ENCODE assay signal across 14 cellular contexts in the genomic region with DNA sequence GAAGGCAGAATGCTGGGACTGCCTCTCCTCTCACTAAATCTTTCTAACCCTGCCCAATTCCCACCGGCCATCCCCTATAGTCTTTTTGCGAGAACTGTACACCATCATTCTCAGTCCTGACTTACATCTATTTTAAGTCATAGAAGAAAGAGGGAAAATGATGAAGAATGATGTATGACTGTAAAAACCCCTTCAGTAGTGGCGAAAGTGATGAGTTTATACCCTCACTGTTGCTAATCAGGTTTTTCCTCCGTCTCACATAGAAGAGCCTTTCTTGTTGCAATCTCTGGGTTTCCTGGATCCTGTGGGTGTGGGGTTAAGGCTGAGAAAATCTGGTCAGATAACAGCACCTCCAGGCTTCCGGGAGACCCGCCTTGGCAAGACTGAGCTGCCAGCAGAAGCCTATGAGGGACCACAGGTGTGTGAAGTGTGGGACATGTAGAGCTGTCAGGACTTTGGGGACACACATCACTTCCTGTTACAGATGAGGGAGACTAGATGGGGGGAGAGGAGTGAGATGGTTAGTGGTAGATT.
DNase-seq lines count a peak whose midpoint lies in the region; ATAC-seq lines count a peak whose summit lies in the region.
"Had no signal": no experiment of that assay in that cellular context is flagged by ENCODE, and none has a peak within 500 bp of the region (broad histone marks: within the 10 kb centered on the region; RNA-seq: fewer than 3 reads in every experiment).

No MANE protein-coding gene starts in this region.

- peak; percentile 57 for ATAC-seq in activated CD8-positive, alpha-beta memory T cell treated with anti-CD3 and anti-CD28 coated beads, Interleukin-2, amount 10 ng/mL, durations not matched to agents 7 days and 5 days
- ATAC-seq in GM18909 (IDR thresholded peaks at IDR 0.05; ENCODE audit: poor library complexity, unreplicated experiment) (peak; percentile 55), HG03045 (IDR thresholded peaks at IDR 0.05; ENCODE audit: unreplicated experiment) (no peak)
- peak; percentile 36 for ATAC-seq in activated CD8-positive, alpha-beta T cell treated with anti-CD3 and anti-CD28 coated beads, Interleukin-2, amount 10 ng/mL, durations not matched to agents 7 days and 5 days
- ATAC-seq: esophagus mucosa, WTC11 had no signal

- peak; percentile 41 for DNase-seq in activated CD8-positive, alpha-beta memory T cell treated with anti-CD3 and anti-CD28 coated beads, Interleukin-2, amount 10 ng/mL, durations not matched to agents 7 days and 5 days
- no peak for DNase-seq in activated CD8-positive, alpha-beta memory T cell treated with anti-CD3 and anti-CD28 coated beads, Interleukin-2, amount 50 U/mL, for 4 hours
- DNase-seq in activated CD8-positive, alpha-beta T cell treated with anti-CD3 and anti-CD28 coated beads, Interleukin-2, amount 10 ng/mL, durations not matched to agents 7 days and 5 days: peak; percentile 26
- DNase-seq in stimulated activated CD8-positive, alpha-beta memory T cell treated with anti-CD3 and anti-CD28 coated beads, Interleukin-12 subunit alpha, Interleukin-12 subunit beta, amount 100 ng/mL, for 24 hours (ENCODE audit: extremely low read depth): peak; percentile 3
- no peak for DNase-seq in KG1 (lab: John Stamatoyannopoulos, UW)
- no peak for DNase-seq in putamen (ENCODE audit: low spot score)
- DNase-seq: activated naive CD4-positive, alpha-beta T cell treated with anti-CD3 and anti-CD28 coated beads, Interleukin-2, amount 10 ng/mL, durations not matched to agents 7 days and 5 days; NCI-H2227 treated with DMSO at 0.1 percent for 48 hours; OCI-M1 had no signal

- H3K27ac Mint-ChIP-seq in activated CD8-positive, alpha-beta memory T cell treated with anti-CD3 and anti-CD28 coated beads, Interleukin-2, amount 10 ng/mL, durations not matched to agents 7 days and 5 days: no peak overlapping the region
- H3K27ac Mint-ChIP-seq in activated CD8-positive, alpha-beta T cell treated with anti-CD3 and anti-CD28 coated beads, Interleukin-2, amount 10 ng/mL, durations not matched to agents 7 days and 5 days: no peak overlapping the region
- H3K27ac Mint-ChIP-seq: activated naive CD4-positive, alpha-beta T cell treated with anti-CD3 and anti-CD28 coated beads, Interleukin-2, amount 10 ng/mL, durations not matched to agents 7 days and 5 days; neural progenitor cell; WTC11 had no signal

- no peaks in the 10 kb centered on the region for H3K36me3 Mint-ChIP-seq in activated CD8-positive, alpha-beta memory T cell treated with anti-CD3 and anti-CD28 coated beads, Interleukin-2, amount 10 ng/mL, durations not matched to agents 7 days and 5 days
- H3K36me3 Mint-ChIP-seq in activated CD8-positive, alpha-beta T cell treated with anti-CD3 and anti-CD28 coated beads, Interleukin-2, amount 10 ng/mL, durations not matched to agents 7 days and 5 days (ENCODE audit: low read depth): no peaks in the 10 kb centered on the region
- H3K36me3 Mint-ChIP-seq: activated naive CD4-positive, alpha-beta T cell treated with anti-CD3 and anti-CD28 coated beads, Interleukin-2, amount 10 ng/mL, durations not matched to agents 7 days and 5 days; WTC11 had no signal

- CTCF ChIA-PET in activated CD8-positive, alpha-beta memory T cell treated with anti-CD3 and anti-CD28 coated beads, Interleukin-2, amount 10 ng/mL, durations not matched to agents 7 days and 5 days (lab: Charles Lee): no interaction called here
- CTCF ChIA-PET in activated CD8-positive, alpha-beta T cell treated with anti-CD3 and anti-CD28 coated beads, Interleukin-2, amount 10 ng/mL, durations not matched to agents 7 days and 5 days (lab: Charles Lee): no interaction called here

- POLR2A ChIA-PET in activated CD8-positive, alpha-beta T cell treated with anti-CD3 and anti-CD28 coated beads, Interleukin-2, amount 10 ng/mL, durations not matched to agents 7 days and 5 days (lab: Charles Lee): no interaction called here

- no peaks in the 10 kb centered on the region for H3K27me3 Mint-ChIP-seq in activated CD8-positive, alpha-beta memory T cell treated with anti-CD3 and anti-CD28 coated beads, Interleukin-2, amount 10 ng/mL, durations not matched to agents 7 days and 5 days
- H3K27me3 Mint-ChIP-seq in activated CD8-positive, alpha-beta T cell treated with anti-CD3 and anti-CD28 coated beads, Interleukin-2, amount 10 ng/mL, durations not matched to agents 7 days and 5 days (ENCODE audit: low read depth): no peaks in the 10 kb centered on the region
- H3K27me3 Mint-ChIP-seq: activated naive CD4-positive, alpha-beta T cell treated with anti-CD3 and anti-CD28 coated beads, Interleukin-2, amount 10 ng/mL, durations not matched to agents 7 days and 5 days had no signal

- no peaks in the 10 kb centered on the region for H3K9me3 Mint-ChIP-seq in activated CD8-positive, alpha-beta memory T cell treated with anti-CD3 and anti-CD28 coated beads, Interleukin-2, amount 10 ng/mL, durations not matched to agents 7 days and 5 days (ENCODE audit: low read depth)
- no peaks in the 10 kb centered on the region for H3K9me3 Mint-ChIP-seq in activated CD8-positive, alpha-beta T cell treated with anti-CD3 and anti-CD28 coated beads, Interleukin-2, amount 10 ng/mL, durations not matched to agents 7 days and 5 days (ENCODE audit: insufficient read depth)
- H3K9me3 Mint-ChIP-seq: activated naive CD4-positive, alpha-beta T cell treated with anti-CD3 and anti-CD28 coated beads, Interleukin-2, amount 10 ng/mL, durations not matched to agents 7 days and 5 days; WTC11 had no signal

- no peak overlapping the region for H3K4me3 Mint-ChIP-seq in activated CD8-positive, alpha-beta memory T cell treated with anti-CD3 and anti-CD28 coated beads, Interleukin-2, amount 10 ng/mL, durations not matched to agents 7 days and 5 days
- H3K4me3 Mint-ChIP-seq in activated CD8-positive, alpha-beta T cell treated with anti-CD3 and anti-CD28 coated beads, Interleukin-2, amount 10 ng/mL, durations not matched to agents 7 days and 5 days: no peak overlapping the region
- H3K4me3 Mint-ChIP-seq: activated naive CD4-positive, alpha-beta T cell treated with anti-CD3 and anti-CD28 coated beads, Interleukin-2, amount 10 ng/mL, durations not matched to agents 7 days and 5 days; neural progenitor cell; WTC11 had no signal

- peaks cover 6% of the 10 kb centered on the region for H3K4me1 Mint-ChIP-seq in activated CD8-positive, alpha-beta memory T cell treated with anti-CD3 and anti-CD28 coated beads, Interleukin-2, amount 10 ng/mL, durations not matched to agents 7 days and 5 days
- H3K4me1 Mint-ChIP-seq in activated CD8-positive, alpha-beta T cell treated with anti-CD3 and anti-CD28 coated beads, Interleukin-2, amount 10 ng/mL, durations not matched to agents 7 days and 5 days (ENCODE audit: low read depth): peaks cover 2% of the 10 kb centered on the region

Comparison
In these comparisons a context has a peak if more than half of its experiments do, and no peak if none do; other contexts are left out.
1. DNase-seq: peak in activated CD8-positive, alpha-beta memory T cell treated with anti-CD3 and anti-CD28 coated beads, Interleukin-2, amount 10 ng/mL, durations not matched to agents 7 days and 5 days (single experiment), activated CD8-positive, alpha-beta T cell treated with anti-CD3 and anti-CD28 coated beads, Interleukin-2, amount 10 ng/mL, durations not matched to agents 7 days and 5 days (single experiment) and stimulated activated CD8-positive, alpha-beta memory T cell treated with anti-CD3 and anti-CD28 coated beads, Interleukin-12 subunit alpha, Interleukin-12 subunit beta, amount 100 ng/mL, for 24 hours (single experiment); none in activated CD8-positive, alpha-beta memory T cell treated with anti-CD3 and anti-CD28 coated beads, Interleukin-2, amount 50 U/mL, for 4 hours (single experiment), KG1 (single experiment) and putamen (single experiment).